ENCODE assay signal across 10 cellular contexts in the genomic region with DNA sequence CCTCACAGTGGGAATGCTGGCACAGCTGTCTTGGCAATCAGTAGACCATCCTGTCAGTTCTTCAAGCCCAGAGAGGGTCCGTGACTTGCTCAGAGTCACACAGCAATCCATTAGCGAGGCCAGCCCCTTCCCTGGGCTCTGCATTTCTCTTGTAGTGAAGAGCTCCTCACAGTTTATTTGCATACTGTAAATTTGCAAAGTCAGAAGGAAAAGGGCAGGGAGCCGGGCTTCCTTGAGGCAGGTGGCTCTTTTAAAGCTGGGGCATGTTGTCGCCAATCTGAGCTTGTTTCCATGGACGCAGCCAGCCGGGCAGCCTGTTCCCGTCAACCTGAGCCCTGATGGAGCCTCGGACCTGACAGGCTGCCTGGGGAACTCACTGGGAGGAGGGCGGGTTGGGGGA.
DNase-seq lines count a peak whose midpoint lies in the region; ATAC-seq and TF ChIP-seq lines count a peak whose summit lies in the region.
"Had no signal": no experiment of that assay in that cellular context is flagged by ENCODE, and none has a peak within 500 bp of the region (broad histone marks: within the 10 kb centered on the region; RNA-seq: fewer than 3 reads in every experiment).

No MANE protein-coding gene starts in this region.

- peak overlapping the region; percentile 77 for H3K27ac ChIP-seq in C4-2B
- H3K27ac ChIP-seq in body of pancreas: no peak overlapping the region
- H3K27ac ChIP-seq in mesodermal cell (ENCODE audit: low read depth, low read length, severe bottlenecking): peak overlapping the region; percentile 92

- H3K9me3 ChIP-seq in body of pancreas (no peaks in the 10 kb centered on the region), mesodermal cell (ENCODE audit: control insufficient read depth, low read length) (peaks cover 4% of the 10 kb centered on the region)

- 65 to 71% methylated on average over 8 to 9 of the region's 9 CpGs for WGBS in body of pancreas, 2 donors
- WGBS in mesodermal cell (ENCODE audit: insufficient coverage in 2 of 2), 2 experiments: 45 to 50% methylated on average over 4 to 9 of the region's 9 CpGs

- H3K4me1 ChIP-seq in body of pancreas (peaks cover 25% of the 10 kb centered on the region), mesodermal cell (ENCODE audit: control insufficient read depth, insufficient read depth, low read length, poor library complexity, severe bottlenecking) (peaks cover 28% of the 10 kb centered on the region)

- ATAC-seq in body of pancreas (peak; percentile 22), GM19395 (IDR thresholded peaks at IDR 0.05; ENCODE audit: unreplicated experiment) (no peak)

- no peak overlapping the region for H3K4me3 ChIP-seq in body of pancreas
- H3K4me3 ChIP-seq in mesodermal cell (ENCODE audit: extremely low read depth, insufficient read depth, low read length, poor library complexity, severe bottlenecking): no peak overlapping the region

- no peaks in the 10 kb centered on the region for H3K36me3 ChIP-seq in body of pancreas (replicated peaks in 1 of 2; ENCODE audit: insufficient read depth in 1 of 2, low read depth in 2 of 2)
- H3K36me3 ChIP-seq in mesodermal cell (ENCODE audit: control insufficient read depth, insufficient read depth, low read length): peaks cover 16% of the 10 kb centered on the region

- TF ChIP-seq CTCF in C4-2B (conservative IDR thresholded peaks at IDR 0.05) (no peak), body of pancreas (IDR thresholded peaks at IDR 0.05) (no peak)

- no peak for TF ChIP-seq POLR2A in body of pancreas (IDR thresholded peaks at IDR 0.05)

- DNase-seq in NCI-H1092 treated with DMSO at 0.1 percent for 48 hours (lab: John Stamatoyannopoulos, UW) (peak; percentile 21), body of pancreas (peak; percentile 21 to 48 (median 46)), activated gamma-delta T cell treated with Interleukin-2 at 50 U/mL for 16 hours (no peak), H4 (ENCODE audit: low spot score) (no peak)
- no peak for DNase-seq in activated CD8-positive, alpha-beta memory T cell treated with anti-CD3 and anti-CD28 coated beads, Interleukin-2, amount 50 U/mL, for 4 hours
- DNase-seq: AML-193, posterior cingulate gyrus had no signal

- H3K27me3 ChIP-seq in body of pancreas: no peaks in the 10 kb centered on the region

- intact Hi-C loops in body of pancreas (cut with DNase I): no loop called here

Comparison
In these comparisons a context has a peak if more than half of its experiments do, and no peak if none do; other contexts are left out.
1. H3K27ac ChIP-seq: peak in C4-2B (single experiment) and mesodermal cell (single experiment); none in body of pancreas (0 of 4).
2. DNase-seq: peak in NCI-H1092 treated with DMSO at 0.1 percent for 48 hours (single experiment) and body of pancreas (4 of 4); none in activated gamma-delta T cell treated with Interleukin-2 at 50 U/mL for 16 hours (single experiment), activated CD8-positive, alpha-beta memory T cell treated with anti-CD3 and anti-CD28 coated beads, Interleukin-2, amount 50 U/mL, for 4 hours (single experiment) and H4 (single experiment).